ENCODE assay signal across 12 cellular contexts in genomic region chr17:79851461-79851817, GRCh38. TPM values are rescaled to one million over a fixed set of nuclear protein-coding genes. Genes with fewer than 3 reads are reported as not detected.
A peak's percentile ranks its signal among the peaks of the same experiment; 100 is the strongest.
DNase-seq lines count a peak whose midpoint lies in the region; ATAC-seq and TF ChIP-seq lines count a peak whose summit lies in the region.
"Had no signal": no experiment of that assay in that cellular context is flagged by ENCODE, and none has a peak within 500 bp of the region (broad histone marks: within the 10 kb centered on the region; RNA-seq: fewer than 3 reads in every experiment).

No MANE protein-coding gene starts in this region.

- DNase-seq in Caki2 (ENCODE audit: low read depth) (peak; percentile 84), M059J (ENCODE audit: low read depth) (peak; percentile 36), RWPE2 (ENCODE audit: low spot score) (peak; percentile 95), left lung (peak; percentile 71 to 84), middle frontal gyrus (ENCODE audit: extremely low spot score, low spot score) (no peak), GM20000 (ENCODE audit: low spot score) (no peak), GM13977 (ENCODE audit: low spot score) (no peak), DMS 273 treated with DMSO at 0.1 percent for 48 hours (lab: John Stamatoyannopoulos, UW) (no peak)
- DNase-seq: activated CD4-positive, alpha-beta T cell treated with anti-CD3 and anti-CD28 coated beads, Interleukin-2, amount 10 ng/mL, durations not matched to agents 24 days and 14 days; hippocampal formation; Kasumi-1 had no signal

- in situ Hi-C loops in Caki2 (cut with HindIII; ENCODE audit: low pct_unique_long_range_greater_than_20kb, low sequenced_read_pairs) (no loop called here), GM13977 (cut with MboI; ENCODE audit: low pct_unique_long_range_greater_than_20kb, low sequenced_read_pairs, unreplicated experiment) (no loop called here)

- TF ChIP-seq CTCF in RWPE2 (IDR thresholded peaks at IDR 0.05; ENCODE audit: poor library complexity, severe bottlenecking) (no peak), left lung (IDR thresholded peaks at IDR 0.05) (no peak), GM20000 (IDR thresholded peaks at IDR 0.05; ENCODE audit: extremely low read depth, missing control alignments) (no peak), GM13977 (IDR thresholded peaks at IDR 0.05; ENCODE audit: extremely low read depth, insufficient read depth, missing control alignments) (no peak)

- H3K4me3 ChIP-seq in RWPE2 (ENCODE audit: severe bottlenecking) (no peak overlapping the region), left lung (no peak overlapping the region)

- H3K4me1 ChIP-seq in RWPE2 (ENCODE audit: insufficient read depth, poor library complexity, severe bottlenecking) (peaks cover 21% of the 10 kb centered on the region), left lung (peaks cover 0 to 12% of the 10 kb centered on the region in 2 donors)
- H3K4me1 ChIP-seq: parathyroid adenoma had no signal

- intact Hi-C loops in left lung (cut with DNase I): no loop called here

- no peaks in the 10 kb centered on the region for H3K27me3 ChIP-seq in RWPE2 (ENCODE audit: insufficient read depth, poor library complexity, severe bottlenecking)
- H3K27me3 ChIP-seq in left lung: peaks cover 0 to 26% of the 10 kb centered on the region in 2 donors

- no peaks in the 10 kb centered on the region for H3K9me3 ChIP-seq in RWPE2 (ENCODE audit: severe bottlenecking)
- no peaks in the 10 kb centered on the region for H3K9me3 ChIP-seq in left lung

- H3K36me3 ChIP-seq in RWPE2 (ENCODE audit: low read depth) (no peaks in the 10 kb centered on the region), left lung (no peaks in the 10 kb centered on the region)

- peak; percentile 60 for ATAC-seq in RWPE2 (ENCODE audit: low read depth)
- ATAC-seq in left lung: peak; percentile 63

- H3K27ac ChIP-seq in RWPE2 (ENCODE audit: poor library complexity, severe bottlenecking): peak overlapping the region; percentile 85
- H3K27ac ChIP-seq in left lung: no peak overlapping the region
- H3K27ac ChIP-seq: parathyroid adenoma had no signal

RNA-seq across cellular contexts. Expression of gene CBX4, which starts 12.2 kb away (rescaled TPM):
- total RNA-seq in Caki2 (2014; rRNA removed; shearing (Covaris generic); ENCODE audit: low replicate concordance): 15.0 and 21.6 TPM in 2 replicates
- total RNA-seq in M059J (2014; rRNA removed; shearing (Covaris generic)): 11.6 and 21.2 TPM in 2 replicates
- total RNA-seq in left lung: 10 to 100 TPM; 20.9 to 22.3 TPM

RNA-seq across cellular contexts. Expression of gene CBX8, which starts 54.6 kb away (rescaled TPM):
- total RNA-seq in Caki2 (2014; rRNA removed; shearing (Covaris generic); ENCODE audit: low replicate concordance): 19.8 and 22.8 TPM in 2 replicates
- 7.3 and 11.2 TPM in 2 replicates for total RNA-seq in M059J (2014; rRNA removed; shearing (Covaris generic))
- total RNA-seq in left lung: 1 to 10 TPM; 7.3 to 7.9 TPM

Comparison
In these comparisons a context has a peak if more than half of its experiments do, and no peak if none do; other contexts are left out.
1. DNase-seq: peak in Caki2 (single experiment), M059J (single experiment), RWPE2 (single experiment) and left lung (2 of 2); none in middle frontal gyrus (single experiment), GM20000 (single experiment), GM13977 (single experiment) and DMS 273 treated with DMSO at 0.1 percent for 48 hours (single experiment).